In genomic region chr11:372809-373715, GRCh38 we compare ENCODE assay signal across 1 cellular context.
TF ChIP-seq lines count a peak whose summit lies in the region.

No MANE protein-coding gene starts in this region.

TF ChIP-seq in HepG2, 621 proteins besides CTCF, POLR2A, EP300 and RAD21:
- TF ChIP-seq, protein P1, sequence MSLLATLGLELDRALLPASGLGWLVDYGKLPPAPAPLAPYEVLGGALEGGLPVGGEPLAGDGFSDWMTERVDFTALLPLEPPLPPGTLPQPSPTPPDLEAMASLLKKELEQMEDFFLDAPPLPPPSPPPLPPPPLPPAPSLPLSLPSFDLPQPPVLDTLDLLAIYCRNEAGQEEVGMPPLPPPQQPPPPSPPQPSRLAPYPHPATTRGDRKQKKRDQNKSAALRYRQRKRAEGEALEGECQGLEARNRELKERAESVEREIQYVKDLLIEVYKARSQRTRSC (CRISPR knock-in tag; IDR thresholded peaks at IDR 0.05; ENCODE audit: low read depth): no peak
- peak in 1 of 2 experiments; percentile 2; a peak in 1 of 4 replicates for TF ChIP-seq HMGXB4 (CRISPR knock-in tag; IDR thresholded peaks at IDR 0.05; ENCODE audit: borderline replicate concordance in 1 of 2, low read depth in 1 of 2)
- TF ChIP-seq ZNF7 (CRISPR knock-in tag; IDR thresholded peaks at IDR 0.05): no peak
- TF ChIP-seq ZFX (CRISPR knock-in tag; IDR thresholded peaks at IDR 0.05; ENCODE audit: low read depth): no peak
- no peak for TF ChIP-seq ZBTB1 (CRISPR knock-in tag; IDR thresholded peaks at IDR 0.05; ENCODE audit: borderline replicate concordance)
- TF ChIP-seq MYC (CRISPR knock-in tag; IDR thresholded peaks at IDR 0.05; ENCODE audit: borderline replicate concordance): 0 out of 2 replicates have a peak, but pooled peaks have one; percentile 12
- TF ChIP-seq, protein P2, sequence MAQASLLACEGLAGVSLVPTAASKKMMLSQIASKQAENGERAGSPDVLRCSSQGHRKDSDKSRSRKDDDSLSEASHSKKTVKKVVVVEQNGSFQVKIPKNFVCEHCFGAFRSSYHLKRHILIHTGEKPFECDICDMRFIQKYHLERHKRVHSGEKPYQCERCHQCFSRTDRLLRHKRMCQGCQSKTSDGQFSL (CRISPR knock-in tag; IDR thresholded peaks at IDR 0.05): peak; percentile 67
- 0 out of 2 replicates have a peak, but pooled peaks have one; percentile 17 for TF ChIP-seq ZNF34 (CRISPR knock-in tag; IDR thresholded peaks at IDR 0.05; ENCODE audit: borderline replicate concordance)
- TF ChIP-seq NR2F6 (IDR thresholded peaks at IDR 0.05): no peak
- TF ChIP-seq NR2F6 (CRISPR knock-in tag; IDR thresholded peaks at IDR 0.05): 0 out of 2 replicates have a peak, but pooled peaks have one; percentile 2
- TF ChIP-seq NR2F1 (CRISPR knock-in tag; IDR thresholded peaks at IDR 0.05): no peak
- TF ChIP-seq CREB1 (IDR thresholded peaks at IDR 0.05): no peak
- no peak for TF ChIP-seq CREB1 (CRISPR knock-in tag; IDR thresholded peaks at IDR 0.05)
- TF ChIP-seq DNMT3B (CRISPR knock-in tag; conservative IDR thresholded peaks at IDR 0.05): no peak
- no peak for TF ChIP-seq NR3C1 (CRISPR knock-in tag; IDR thresholded peaks at IDR 0.05)
- TF ChIP-seq U2AF2 (IDR thresholded peaks at IDR 0.05; ENCODE audit: low read depth, low read length): no peak
- TF ChIP-seq ZNF264 (CRISPR knock-in tag; IDR thresholded peaks at IDR 0.05): no peak
- no peak for TF ChIP-seq ARID2 (CRISPR knock-in tag; IDR thresholded peaks at IDR 0.05; ENCODE audit: borderline replicate concordance)
- no peak for TF ChIP-seq NFKBIZ (CRISPR knock-in tag; IDR thresholded peaks at IDR 0.05)
- TF ChIP-seq ETS1 (CRISPR knock-in tag; IDR thresholded peaks at IDR 0.05): no peak
- no peak for TF ChIP-seq ZNF329 (CRISPR knock-in tag; IDR thresholded peaks at IDR 0.05; ENCODE audit: low read depth)
- no peak for TF ChIP-seq ESRRA (CRISPR knock-in tag; IDR thresholded peaks at IDR 0.05; ENCODE audit: low read depth)
- TF ChIP-seq, protein P3, sequence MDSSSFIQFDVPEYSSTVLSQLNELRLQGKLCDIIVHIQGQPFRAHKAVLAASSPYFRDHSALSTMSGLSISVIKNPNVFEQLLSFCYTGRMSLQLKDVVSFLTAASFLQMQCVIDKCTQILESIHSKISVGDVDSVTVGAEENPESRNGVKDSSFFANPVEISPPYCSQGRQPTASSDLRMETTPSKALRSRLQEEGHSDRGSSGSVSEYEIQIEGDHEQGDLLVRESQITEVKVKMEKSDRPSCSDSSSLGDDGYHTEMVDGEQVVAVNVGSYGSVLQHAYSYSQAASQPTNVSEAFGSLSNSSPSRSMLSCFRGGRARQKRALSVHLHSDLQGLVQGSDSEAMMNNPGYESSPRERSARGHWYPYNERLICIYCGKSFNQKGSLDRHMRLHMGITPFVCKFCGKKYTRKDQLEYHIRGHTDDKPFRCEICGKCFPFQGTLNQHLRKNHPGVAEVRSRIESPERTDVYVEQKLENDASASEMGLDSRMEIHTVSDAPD (CRISPR knock-in tag; IDR thresholded peaks at IDR 0.05): no peak
- TF ChIP-seq, protein P4, sequence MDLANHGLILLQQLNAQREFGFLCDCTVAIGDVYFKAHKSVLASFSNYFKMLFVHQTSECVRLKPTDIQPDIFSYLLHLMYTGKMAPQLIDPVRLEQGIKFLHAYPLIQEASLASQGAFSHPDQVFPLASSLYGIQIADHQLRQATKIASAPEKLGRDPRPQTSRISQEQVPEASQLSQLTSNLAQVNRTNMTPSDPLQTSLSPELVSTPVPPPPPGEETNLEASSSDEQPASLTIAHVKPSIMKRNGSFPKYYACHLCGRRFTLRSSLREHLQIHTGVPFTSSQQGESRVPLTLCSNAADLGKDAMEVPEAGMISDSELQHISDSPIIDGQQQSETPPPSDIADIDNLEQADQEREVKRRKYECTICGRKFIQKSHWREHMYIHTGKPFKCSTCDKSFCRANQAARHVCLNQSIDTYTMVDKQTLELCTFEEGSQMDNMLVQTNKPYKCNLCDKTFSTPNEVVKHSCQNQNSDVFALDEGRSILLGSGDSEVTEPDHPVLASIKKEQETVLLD (CRISPR knock-in tag; IDR thresholded peaks at IDR 0.05; ENCODE audit: low read depth): no peak
- TF ChIP-seq DNMT1 (CRISPR knock-in tag; IDR thresholded peaks at IDR 0.05): no peak
- no peak for TF ChIP-seq RFX3 (CRISPR knock-in tag; IDR thresholded peaks at IDR 0.05)
- TF ChIP-seq NR0B2 (CRISPR knock-in tag; IDR thresholded peaks at IDR 0.05): no peak
- TF ChIP-seq TERF1 (CRISPR knock-in tag; IDR thresholded peaks at IDR 0.05): no peak
- no peak for TF ChIP-seq ZNF24 (IDR thresholded peaks at IDR 0.05)
- TF ChIP-seq ISL2 (CRISPR knock-in tag; IDR thresholded peaks at IDR 0.05): no peak
- TF ChIP-seq, protein P5, sequence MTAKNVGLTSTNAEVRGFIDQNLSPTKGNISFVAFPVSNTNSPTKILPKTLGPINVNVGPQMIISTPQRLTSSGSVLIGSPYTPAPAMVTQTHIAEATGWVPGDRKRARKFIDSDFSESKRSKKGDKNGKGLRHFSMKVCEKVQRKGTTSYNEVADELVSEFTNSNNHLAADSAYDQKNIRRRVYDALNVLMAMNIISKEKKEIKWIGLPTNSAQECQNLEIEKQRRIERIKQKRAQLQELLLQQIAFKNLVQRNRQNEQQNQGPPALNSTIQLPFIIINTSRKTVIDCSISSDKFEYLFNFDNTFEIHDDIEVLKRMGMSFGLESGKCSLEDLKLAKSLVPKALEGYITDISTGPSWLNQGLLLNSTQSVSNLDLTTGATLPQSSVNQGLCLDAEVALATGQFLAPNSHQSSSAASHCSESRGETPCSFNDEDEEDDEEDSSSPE (CRISPR knock-in tag; IDR thresholded peaks at IDR 0.05): no peak
- no peak for TF ChIP-seq NR1H2 (CRISPR knock-in tag; IDR thresholded peaks at IDR 0.05; ENCODE audit: borderline replicate concordance, low read depth)
- TF ChIP-seq FOXA3 (CRISPR knock-in tag; IDR thresholded peaks at IDR 0.05): no peak
- TF ChIP-seq PCBP1 (IDR thresholded peaks at IDR 0.05; ENCODE audit: borderline replicate concordance, low read depth, low read length): 0 out of 2 replicates have a peak, but pooled peaks have one; percentile 31
- TF ChIP-seq ZNF781 (CRISPR knock-in tag; IDR thresholded peaks at IDR 0.05; ENCODE audit: borderline replicate concordance, not compliant biosample characterization): no peak
- TF ChIP-seq ZNF530 (CRISPR knock-in tag; IDR thresholded peaks at IDR 0.05; ENCODE audit: low read depth): no peak
- TF ChIP-seq HOXA3 (CRISPR knock-in tag; IDR thresholded peaks at IDR 0.05): no peak
- no peak for TF ChIP-seq SRSF9 (IDR thresholded peaks at IDR 0.05; ENCODE audit: borderline replicate concordance, insufficient read depth, low read depth, low read length, poor library complexity, severe bottlenecking)
- no peak for TF ChIP-seq ZNF20 (CRISPR knock-in tag; IDR thresholded peaks at IDR 0.05)
- TF ChIP-seq ZNF468 (CRISPR knock-in tag; IDR thresholded peaks at IDR 0.05): no peak
- TF ChIP-seq DR1 (CRISPR knock-in tag; IDR thresholded peaks at IDR 0.05): no peak
- no peak for TF ChIP-seq FOSL2 (CRISPR knock-in tag; IDR thresholded peaks at IDR 0.05)
- no peak for TF ChIP-seq KAT2B (IDR thresholded peaks at IDR 0.05; ENCODE audit: borderline replicate concordance, low read depth, low read length)
- TF ChIP-seq ZNF30 (CRISPR knock-in tag; IDR thresholded peaks at IDR 0.05): no peak
- no peak for TF ChIP-seq FOSL1 (CRISPR knock-in tag; IDR thresholded peaks at IDR 0.05; ENCODE audit: borderline replicate concordance)
- TF ChIP-seq, protein P6, sequence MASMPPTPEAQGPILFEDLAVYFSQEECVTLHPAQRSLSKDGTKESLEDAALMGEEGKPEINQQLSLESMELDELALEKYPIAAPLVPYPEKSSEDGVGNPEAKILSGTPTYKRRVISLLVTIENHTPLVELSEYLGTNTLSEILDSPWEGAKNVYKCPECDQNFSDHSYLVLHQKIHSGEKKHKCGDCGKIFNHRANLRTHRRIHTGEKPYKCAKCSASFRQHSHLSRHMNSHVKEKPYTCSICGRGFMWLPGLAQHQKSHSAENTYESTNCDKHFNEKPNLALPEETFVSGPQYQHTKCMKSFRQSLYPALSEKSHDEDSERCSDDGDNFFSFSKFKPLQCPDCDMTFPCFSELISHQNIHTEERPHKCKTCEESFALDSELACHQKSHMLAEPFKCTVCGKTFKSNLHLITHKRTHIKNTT (CRISPR knock-in tag; IDR thresholded peaks at IDR 0.05): no peak
- 0 out of 2 replicates have a peak, but pooled peaks have one; percentile 45 for TF ChIP-seq ZNF543 (CRISPR knock-in tag; IDR thresholded peaks at IDR 0.05)
- no peak for TF ChIP-seq GTF2F1 (IDR thresholded peaks at IDR 0.05; ENCODE audit: low read length)
- TF ChIP-seq TARDBP (CRISPR knock-in tag; IDR thresholded peaks at IDR 0.05): no peak
- TF ChIP-seq PLRG1 (conservative IDR thresholded peaks at IDR 0.05): no peak
- TF ChIP-seq KLF16 (CRISPR knock-in tag; IDR thresholded peaks at IDR 0.05): no peak
- no peak for TF ChIP-seq KDM3A (CRISPR knock-in tag; IDR thresholded peaks at IDR 0.05; ENCODE audit: low read depth)
